Comparison of ENCODE assay signal across 18 cellular contexts in genomic region chr2:162487816-162488215, GRCh38.
"Had no signal": no experiment of that assay in that cellular context is flagged by ENCODE, and none has a peak within 500 bp of the region (broad histone marks: within the 10 kb centered on the region; RNA-seq: fewer than 3 reads in every experiment).

No MANE protein-coding gene starts in this region.

- H3K27ac Mint-ChIP-seq: dendritic cell treated with granulocyte-macrophage colony-stimulating factor and Interleukin-4, amounts not matched to agents 40 ng/mL and 50 ng/mL, for 4 days; effector memory CD8-positive, alpha-beta T cell; neural progenitor cell; stimulated activated memory B cell treated with anti-CD40 and anti-IgM and Interleukin-4, amounts not matched to agents 10 μg/mL and 1 μg/mL and 100 μg/mL, for 72 hours; stimulated activated naive CD8-positive, alpha-beta T cell treated with anti-CD3 and anti-CD28 coated beads, Interleukin-15, Interleukin-2, amounts not matched to agents 100 ng/mL and 50 ng/mL, for 24 hours had no signal

- H3K9me3 Mint-ChIP-seq: effector memory CD8-positive, alpha-beta T cell; neural progenitor cell had no signal

- H2AFZ ChIP-seq: neural progenitor cell had no signal

- H3K4me3 ChIP-seq: esophagus squamous epithelium, gastroesophageal sphincter, mucosa of descending colon, neural progenitor cell, ovary, right lobe of liver, testis, tibial nerve had no signal

- H3K36me3 ChIP-seq: esophagus squamous epithelium, gastroesophageal sphincter, neural progenitor cell, ovary, right lobe of liver, tibial nerve had no signal

- H3K4me2 ChIP-seq: neural progenitor cell had no signal

- H3K4me3 Mint-ChIP-seq: dendritic cell treated with granulocyte-macrophage colony-stimulating factor and Interleukin-4, amounts not matched to agents 40 ng/mL and 50 ng/mL, for 4 days; effector memory CD8-positive, alpha-beta T cell; naive thymus-derived CD8-positive, alpha-beta T cell; neural progenitor cell; stimulated activated memory B cell treated with anti-CD40 and anti-IgM and Interleukin-4, amounts not matched to agents 10 μg/mL and 1 μg/mL and 100 μg/mL, for 72 hours; stimulated activated naive CD8-positive, alpha-beta T cell treated with anti-CD3 and anti-CD28 coated beads, Interleukin-15, Interleukin-2, amounts not matched to agents 100 ng/mL and 50 ng/mL, for 24 hours had no signal

- DNase-seq: effector memory CD8-positive, alpha-beta T cell; esophagus squamous epithelium; foreskin fibroblast; glutamatergic neuron; mucosa of descending colon; naive thymus-derived CD8-positive, alpha-beta T cell; nucleus accumbens; ovary; right lobe of liver; stimulated activated CD4-positive, alpha-beta T cell treated with anti-CD3 and anti-CD28 coated beads, Interleukin-4, amount 100 ng/mL, for 1 hour; testis had no signal

- H3K27me3 ChIP-seq: esophagus squamous epithelium, gastroesophageal sphincter, neural progenitor cell, ovary, right lobe of liver, testis, tibial nerve had no signal

- H3K4me1 Mint-ChIP-seq: naive thymus-derived CD8-positive, alpha-beta T cell; neural progenitor cell; stimulated activated memory B cell treated with anti-CD40 and anti-IgM and Interleukin-4, amounts not matched to agents 10 μg/mL and 1 μg/mL and 100 μg/mL, for 72 hours had no signal

- H3K9me3 ChIP-seq: ovary, right lobe of liver, testis had no signal

- H3K36me3 Mint-ChIP-seq: neural progenitor cell; stimulated activated memory B cell treated with anti-CD40 and anti-IgM and Interleukin-4, amounts not matched to agents 10 μg/mL and 1 μg/mL and 100 μg/mL, for 72 hours had no signal

- FAIRE-seq: colon had no signal

- H3K27ac ChIP-seq: esophagus squamous epithelium, gastroesophageal sphincter, neural progenitor cell, ovary, right lobe of liver, testis, tibial nerve had no signal

- H3K4me1 ChIP-seq: gastroesophageal sphincter, neural progenitor cell, right lobe of liver, testis, tibial nerve had no signal

- H3K9ac ChIP-seq: neural progenitor cell had no signal

- H3K27me3 Mint-ChIP-seq: dendritic cell treated with granulocyte-macrophage colony-stimulating factor and Interleukin-4, amounts not matched to agents 40 ng/mL and 50 ng/mL, for 4 days; effector memory CD8-positive, alpha-beta T cell; stimulated activated memory B cell treated with anti-CD40 and anti-IgM and Interleukin-4, amounts not matched to agents 10 μg/mL and 1 μg/mL and 100 μg/mL, for 72 hours; stimulated activated naive CD8-positive, alpha-beta T cell treated with anti-CD3 and anti-CD28 coated beads, Interleukin-15, Interleukin-2, amounts not matched to agents 100 ng/mL and 50 ng/mL, for 24 hours had no signal
